1 cellular context compared by ENCODE assay signal in the genomic region with DNA sequence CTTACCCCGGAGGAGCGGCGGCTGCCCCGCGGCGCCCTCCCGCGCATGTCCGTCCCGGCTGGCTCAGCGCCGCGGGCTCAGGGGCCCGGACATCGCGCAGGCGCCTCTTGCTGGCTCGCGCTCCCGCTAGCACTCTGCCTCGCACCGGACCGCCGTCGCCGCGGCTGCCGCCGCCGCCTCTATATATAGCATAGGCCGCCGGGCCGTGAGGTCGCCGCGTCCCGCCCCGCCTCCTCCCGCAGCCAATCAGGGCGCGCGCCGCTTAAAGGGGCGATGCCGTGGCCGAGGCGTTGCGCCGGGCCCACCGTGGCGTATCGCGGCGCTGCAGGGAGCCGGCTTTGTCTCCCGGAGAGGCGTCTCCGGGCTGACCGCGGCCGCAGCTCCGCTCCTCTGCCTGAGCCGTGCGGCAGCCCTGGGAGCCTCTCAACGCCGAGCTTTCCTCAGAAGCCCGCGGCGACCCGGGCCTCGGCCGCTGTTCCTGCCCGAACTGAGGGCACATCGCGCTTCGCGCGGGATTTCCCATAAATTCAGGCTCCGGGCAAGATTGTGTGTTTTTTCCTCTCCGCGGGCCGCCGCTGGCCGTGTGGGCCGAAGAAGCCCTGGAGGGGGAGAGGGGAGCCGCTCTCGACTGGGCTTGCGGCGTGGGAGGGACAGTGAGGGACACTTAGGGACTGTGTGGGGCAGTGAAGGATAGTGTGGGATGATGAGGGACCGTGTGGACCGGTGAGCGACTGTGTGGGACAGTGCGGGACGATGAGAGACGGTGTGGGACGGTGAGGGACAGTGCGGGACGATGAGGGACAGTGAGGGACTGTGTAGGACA.
TF ChIP-seq lines count a peak whose summit lies in the region.

A gene with protein sequence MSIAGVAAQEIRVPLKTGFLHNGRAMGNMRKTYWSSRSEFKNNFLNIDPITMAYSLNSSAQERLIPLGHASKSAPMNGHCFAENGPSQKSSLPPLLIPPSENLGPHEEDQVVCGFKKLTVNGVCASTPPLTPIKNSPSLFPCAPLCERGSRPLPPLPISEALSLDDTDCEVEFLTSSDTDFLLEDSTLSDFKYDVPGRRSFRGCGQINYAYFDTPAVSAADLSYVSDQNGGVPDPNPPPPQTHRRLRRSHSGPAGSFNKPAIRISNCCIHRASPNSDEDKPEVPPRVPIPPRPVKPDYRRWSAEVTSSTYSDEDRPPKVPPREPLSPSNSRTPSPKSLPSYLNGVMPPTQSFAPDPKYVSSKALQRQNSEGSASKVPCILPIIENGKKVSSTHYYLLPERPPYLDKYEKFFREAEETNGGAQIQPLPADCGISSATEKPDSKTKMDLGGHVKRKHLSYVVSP (minus strand): TSS at position 157 of the 823 bp plus-strand sequence. CDS start 10,690 bp downstream, outside the sequence.

TF ChIP-seq in HepG2, 621 proteins besides CTCF, POLR2A, EP300 and RAD21 (continued from another document and continues in another):
- TF ChIP-seq, protein P1, sequence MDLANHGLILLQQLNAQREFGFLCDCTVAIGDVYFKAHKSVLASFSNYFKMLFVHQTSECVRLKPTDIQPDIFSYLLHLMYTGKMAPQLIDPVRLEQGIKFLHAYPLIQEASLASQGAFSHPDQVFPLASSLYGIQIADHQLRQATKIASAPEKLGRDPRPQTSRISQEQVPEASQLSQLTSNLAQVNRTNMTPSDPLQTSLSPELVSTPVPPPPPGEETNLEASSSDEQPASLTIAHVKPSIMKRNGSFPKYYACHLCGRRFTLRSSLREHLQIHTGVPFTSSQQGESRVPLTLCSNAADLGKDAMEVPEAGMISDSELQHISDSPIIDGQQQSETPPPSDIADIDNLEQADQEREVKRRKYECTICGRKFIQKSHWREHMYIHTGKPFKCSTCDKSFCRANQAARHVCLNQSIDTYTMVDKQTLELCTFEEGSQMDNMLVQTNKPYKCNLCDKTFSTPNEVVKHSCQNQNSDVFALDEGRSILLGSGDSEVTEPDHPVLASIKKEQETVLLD (CRISPR knock-in tag; IDR thresholded peaks at IDR 0.05; ENCODE audit: low read depth), result peak; percentile 73
- no peak for TF ChIP-seq HNRNPH1 (optimal IDR thresholded peaks at IDR 0.05; ENCODE audit: low read depth, low read length)
- peak; percentile 43; the same call in 1 of the 2 replicates for TF ChIP-seq ZNF562 (CRISPR knock-in tag; IDR thresholded peaks at IDR 0.05; ENCODE audit: borderline replicate concordance)
- peak; percentile 7; the same call in 1 of the 2 replicates for TF ChIP-seq FOSL2 (CRISPR knock-in tag; IDR thresholded peaks at IDR 0.05)
- TF ChIP-seq, protein P2, sequence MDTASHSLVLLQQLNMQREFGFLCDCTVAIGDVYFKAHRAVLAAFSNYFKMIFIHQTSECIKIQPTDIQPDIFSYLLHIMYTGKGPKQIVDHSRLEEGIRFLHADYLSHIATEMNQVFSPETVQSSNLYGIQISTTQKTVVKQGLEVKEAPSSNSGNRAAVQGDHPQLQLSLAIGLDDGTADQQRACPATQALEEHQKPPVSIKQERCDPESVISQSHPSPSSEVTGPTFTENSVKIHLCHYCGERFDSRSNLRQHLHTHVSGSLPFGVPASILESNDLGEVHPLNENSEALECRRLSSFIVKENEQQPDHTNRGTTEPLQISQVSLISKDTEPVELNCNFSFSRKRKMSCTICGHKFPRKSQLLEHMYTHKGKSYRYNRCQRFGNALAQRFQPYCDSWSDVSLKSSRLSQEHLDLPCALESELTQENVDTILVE (CRISPR knock-in tag; IDR thresholded peaks at IDR 0.05), result no peak
- TF ChIP-seq, protein P3, sequence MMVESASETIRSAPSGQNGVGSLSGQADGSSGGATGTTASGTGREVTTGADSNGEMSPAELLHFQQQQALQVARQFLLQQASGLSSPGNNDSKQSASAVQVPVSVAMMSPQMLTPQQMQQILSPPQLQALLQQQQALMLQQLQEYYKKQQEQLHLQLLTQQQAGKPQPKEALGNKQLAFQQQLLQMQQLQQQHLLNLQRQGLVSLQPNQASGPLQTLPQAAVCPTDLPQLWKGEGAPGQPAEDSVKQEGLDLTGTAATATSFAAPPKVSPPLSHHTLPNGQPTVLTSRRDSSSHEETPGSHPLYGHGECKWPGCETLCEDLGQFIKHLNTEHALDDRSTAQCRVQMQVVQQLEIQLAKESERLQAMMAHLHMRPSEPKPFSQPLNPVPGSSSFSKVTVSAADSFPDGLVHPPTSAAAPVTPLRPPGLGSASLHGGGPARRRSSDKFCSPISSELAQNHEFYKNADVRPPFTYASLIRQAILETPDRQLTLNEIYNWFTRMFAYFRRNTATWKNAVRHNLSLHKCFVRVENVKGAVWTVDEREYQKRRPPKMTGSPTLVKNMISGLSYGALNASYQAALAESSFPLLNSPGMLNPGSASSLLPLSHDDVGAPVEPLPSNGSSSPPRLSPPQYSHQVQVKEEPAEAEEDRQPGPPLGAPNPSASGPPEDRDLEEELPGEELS (CRISPR knock-in tag; IDR thresholded peaks at IDR 0.05), result peak; percentile 42; the same call in 1 of the 2 replicates
- peak; percentile 65 for TF ChIP-seq NR2C2 (CRISPR knock-in tag; IDR thresholded peaks at IDR 0.05; ENCODE audit: borderline replicate concordance)
- TF ChIP-seq ZFX (CRISPR knock-in tag; IDR thresholded peaks at IDR 0.05; ENCODE audit: low read depth), result peak; percentile 90
- TF ChIP-seq, protein P4, sequence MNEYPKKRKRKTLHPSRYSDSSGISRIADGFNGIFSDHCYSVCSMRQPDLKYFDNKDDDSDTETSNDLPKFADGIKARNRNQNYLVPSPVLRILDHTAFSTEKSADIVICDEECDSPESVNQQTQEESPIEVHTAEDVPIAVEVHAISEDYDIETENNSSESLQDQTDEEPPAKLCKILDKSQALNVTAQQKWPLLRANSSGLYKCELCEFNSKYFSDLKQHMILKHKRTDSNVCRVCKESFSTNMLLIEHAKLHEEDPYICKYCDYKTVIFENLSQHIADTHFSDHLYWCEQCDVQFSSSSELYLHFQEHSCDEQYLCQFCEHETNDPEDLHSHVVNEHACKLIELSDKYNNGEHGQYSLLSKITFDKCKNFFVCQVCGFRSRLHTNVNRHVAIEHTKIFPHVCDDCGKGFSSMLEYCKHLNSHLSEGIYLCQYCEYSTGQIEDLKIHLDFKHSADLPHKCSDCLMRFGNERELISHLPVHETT (CRISPR knock-in tag; conservative IDR thresholded peaks at IDR 0.05), result no peak; the same call in 1 of the 2 replicates
- no peak for TF ChIP-seq ZNF326 (CRISPR knock-in tag; IDR thresholded peaks at IDR 0.05; ENCODE audit: borderline replicate concordance)
- TF ChIP-seq, protein P5, sequence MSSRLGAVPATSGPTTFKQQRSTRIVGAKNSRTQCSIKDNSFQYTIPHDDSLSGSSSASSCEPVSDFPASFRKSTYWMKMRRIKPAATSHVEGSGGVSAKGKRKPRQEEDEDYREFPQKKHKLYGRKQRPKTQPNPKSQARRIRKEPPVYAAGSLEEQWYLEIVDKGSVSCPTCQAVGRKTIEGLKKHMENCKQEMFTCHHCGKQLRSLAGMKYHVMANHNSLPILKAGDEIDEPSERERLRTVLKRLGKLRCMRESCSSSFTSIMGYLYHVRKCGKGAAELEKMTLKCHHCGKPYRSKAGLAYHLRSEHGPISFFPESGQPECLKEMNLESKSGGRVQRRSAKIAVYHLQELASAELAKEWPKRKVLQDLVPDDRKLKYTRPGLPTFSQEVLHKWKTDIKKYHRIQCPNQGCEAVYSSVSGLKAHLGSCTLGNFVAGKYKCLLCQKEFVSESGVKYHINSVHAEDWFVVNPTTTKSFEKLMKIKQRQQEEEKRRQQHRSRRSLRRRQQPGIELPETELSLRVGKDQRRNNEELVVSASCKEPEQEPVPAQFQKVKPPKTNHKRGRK (CRISPR knock-in tag; IDR thresholded peaks at IDR 0.05), result no peak
- TF ChIP-seq ZNF670 (CRISPR knock-in tag; IDR thresholded peaks at IDR 0.05; ENCODE audit: borderline replicate concordance), result peak; percentile 96; the same call in 1 of the 2 replicates
- TF ChIP-seq, protein P6, sequence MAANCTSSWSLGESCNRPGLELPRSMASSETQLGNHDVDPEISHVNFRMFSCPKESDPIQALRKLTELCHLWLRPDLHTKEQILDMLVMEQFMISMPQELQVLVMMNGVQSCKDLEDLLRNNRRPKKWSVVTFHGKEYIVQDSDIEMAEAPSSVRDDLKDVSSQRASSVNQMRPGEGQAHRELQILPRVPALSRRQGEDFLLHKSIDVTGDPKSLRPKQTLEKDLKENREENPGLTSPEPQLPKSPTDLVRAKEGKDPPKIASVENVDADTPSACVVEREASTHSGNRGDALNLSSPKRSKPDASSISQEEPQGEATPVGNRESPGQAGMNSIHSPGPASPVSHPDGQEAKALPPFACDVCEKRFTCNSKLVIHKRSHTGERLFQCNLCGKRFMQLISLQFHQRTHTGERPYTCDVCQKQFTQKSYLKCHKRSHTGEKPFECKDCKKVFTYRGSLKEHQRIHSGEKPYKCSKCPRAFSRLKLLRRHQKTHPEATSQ (CRISPR knock-in tag; IDR thresholded peaks at IDR 0.05; ENCODE audit: borderline replicate concordance), result peak; percentile 77; the same call in 1 of the 2 replicates
- TF ChIP-seq ZNF83 (CRISPR knock-in tag; IDR thresholded peaks at IDR 0.05; ENCODE audit: borderline replicate concordance), result peak; percentile 38; the same call in 1 of the 2 replicates
- TF ChIP-seq, protein P7, sequence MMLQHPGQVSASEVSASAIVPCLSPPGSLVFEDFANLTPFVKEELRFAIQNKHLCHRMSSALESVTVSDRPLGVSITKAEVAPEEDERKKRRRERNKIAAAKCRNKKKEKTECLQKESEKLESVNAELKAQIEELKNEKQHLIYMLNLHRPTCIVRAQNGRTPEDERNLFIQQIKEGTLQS (CRISPR knock-in tag; IDR thresholded peaks at IDR 0.05), result 0 out of 2 replicates have a peak, but pooled peaks have one; percentile 42
- TF ChIP-seq, protein P8, sequence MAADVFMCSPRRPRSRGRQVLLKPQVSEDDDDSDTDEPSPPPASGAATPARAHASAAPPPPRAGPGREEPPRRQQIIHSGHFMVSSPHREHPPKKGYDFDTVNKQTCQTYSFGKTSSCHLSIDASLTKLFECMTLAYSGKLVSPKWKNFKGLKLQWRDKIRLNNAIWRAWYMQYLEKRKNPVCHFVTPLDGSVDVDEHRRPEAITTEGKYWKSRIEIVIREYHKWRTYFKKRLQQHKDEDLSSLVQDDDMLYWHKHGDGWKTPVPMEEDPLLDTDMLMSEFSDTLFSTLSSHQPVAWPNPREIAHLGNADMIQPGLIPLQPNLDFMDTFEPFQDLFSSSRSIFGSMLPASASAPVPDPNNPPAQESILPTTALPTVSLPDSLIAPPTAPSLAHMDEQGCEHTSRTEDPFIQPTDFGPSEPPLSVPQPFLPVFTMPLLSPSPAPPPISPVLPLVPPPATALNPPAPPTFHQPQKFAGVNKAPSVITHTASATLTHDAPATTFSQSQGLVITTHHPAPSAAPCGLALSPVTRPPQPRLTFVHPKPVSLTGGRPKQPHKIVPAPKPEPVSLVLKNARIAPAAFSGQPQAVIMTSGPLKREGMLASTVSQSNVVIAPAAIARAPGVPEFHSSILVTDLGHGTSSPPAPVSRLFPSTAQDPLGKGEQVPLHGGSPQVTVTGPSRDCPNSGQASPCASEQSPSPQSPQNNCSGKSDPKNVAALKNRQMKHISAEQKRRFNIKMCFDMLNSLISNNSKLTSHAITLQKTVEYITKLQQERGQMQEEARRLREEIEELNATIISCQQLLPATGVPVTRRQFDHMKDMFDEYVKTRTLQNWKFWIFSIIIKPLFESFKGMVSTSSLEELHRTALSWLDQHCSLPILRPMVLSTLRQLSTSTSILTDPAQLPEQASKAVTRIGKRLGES (CRISPR knock-in tag; IDR thresholded peaks at IDR 0.05; ENCODE audit: borderline replicate concordance), result no peak
- peak; percentile 94 for TF ChIP-seq CCAR2 (optimal IDR thresholded peaks at IDR 0.05; ENCODE audit: low read depth, low read length)
- TF ChIP-seq SNAPC2 (CRISPR knock-in tag; IDR thresholded peaks at IDR 0.05), result 0 out of 2 replicates have a peak, but pooled peaks have one; percentile 41
- TF ChIP-seq ZNF660 (CRISPR knock-in tag; IDR thresholded peaks at IDR 0.05; ENCODE audit: borderline replicate concordance, low read depth), result no peak
- no peak; the same call in 1 of the 2 replicates for TF ChIP-seq HOXA3 (CRISPR knock-in tag; IDR thresholded peaks at IDR 0.05)
- no peak for TF ChIP-seq CHD4 (IDR thresholded peaks at IDR 0.05; ENCODE audit: borderline replicate concordance, low read length)
- TF ChIP-seq ZNF263 (CRISPR knock-in tag; IDR thresholded peaks at IDR 0.05), result peak; percentile 11; the same call in 1 of the 2 replicates
- TF ChIP-seq ZSCAN22 (CRISPR knock-in tag; IDR thresholded peaks at IDR 0.05), result peak; percentile 60; the same call in 1 of the 2 replicates
- no peak for TF ChIP-seq AGO1 (IDR thresholded peaks at IDR 0.05; ENCODE audit: low read depth, low read length, poor library complexity, severe bottlenecking)
- peak; percentile 83; the same call in 1 of the 2 replicates for TF ChIP-seq CBFB (CRISPR knock-in tag; IDR thresholded peaks at IDR 0.05)
- TF ChIP-seq ZNF530 (CRISPR knock-in tag; IDR thresholded peaks at IDR 0.05; ENCODE audit: low read depth), result no peak
- TF ChIP-seq EED (CRISPR knock-in tag; IDR thresholded peaks at IDR 0.05), result peak; percentile 84; the same call in 1 of the 2 replicates
- TF ChIP-seq TP53 (CRISPR knock-in tag; conservative IDR thresholded peaks at IDR 0.05), result no peak
- TF ChIP-seq, protein P9, sequence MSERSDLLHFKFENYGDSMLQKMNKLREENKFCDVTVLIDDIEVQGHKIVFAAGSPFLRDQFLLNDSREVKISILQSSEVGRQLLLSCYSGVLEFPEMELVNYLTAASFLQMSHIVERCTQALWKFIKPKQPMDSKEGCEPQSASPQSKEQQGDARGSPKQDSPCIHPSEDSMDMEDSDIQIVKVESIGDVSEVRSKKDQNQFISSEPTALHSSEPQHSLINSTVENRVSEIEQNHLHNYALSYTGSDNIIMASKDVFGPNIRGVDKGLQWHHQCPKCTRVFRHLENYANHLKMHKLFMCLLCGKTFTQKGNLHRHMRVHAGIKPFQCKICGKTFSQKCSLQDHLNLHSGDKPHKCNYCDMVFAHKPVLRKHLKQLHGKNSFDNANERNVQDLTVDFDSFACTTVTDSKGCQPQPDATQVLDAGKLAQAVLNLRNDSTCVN (CRISPR knock-in tag; IDR thresholded peaks at IDR 0.05; ENCODE audit: borderline replicate concordance), result no peak
- TF ChIP-seq, protein P10, sequence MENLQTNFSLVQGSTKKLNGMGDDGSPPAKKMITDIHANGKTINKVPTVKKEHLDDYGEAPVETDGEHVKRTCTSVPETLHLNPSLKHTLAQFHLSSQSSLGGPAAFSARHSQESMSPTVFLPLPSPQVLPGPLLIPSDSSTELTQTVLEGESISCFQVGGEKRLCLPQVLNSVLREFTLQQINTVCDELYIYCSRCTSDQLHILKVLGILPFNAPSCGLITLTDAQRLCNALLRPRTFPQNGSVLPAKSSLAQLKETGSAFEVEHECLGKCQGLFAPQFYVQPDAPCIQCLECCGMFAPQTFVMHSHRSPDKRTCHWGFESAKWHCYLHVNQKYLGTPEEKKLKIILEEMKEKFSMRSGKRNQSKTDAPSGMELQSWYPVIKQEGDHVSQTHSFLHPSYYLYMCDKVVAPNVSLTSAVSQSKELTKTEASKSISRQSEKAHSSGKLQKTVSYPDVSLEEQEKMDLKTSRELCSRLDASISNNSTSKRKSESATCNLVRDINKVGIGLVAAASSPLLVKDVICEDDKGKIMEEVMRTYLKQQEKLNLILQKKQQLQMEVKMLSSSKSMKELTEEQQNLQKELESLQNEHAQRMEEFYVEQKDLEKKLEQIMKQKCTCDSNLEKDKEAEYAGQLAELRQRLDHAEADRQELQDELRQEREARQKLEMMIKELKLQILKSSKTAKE (CRISPR knock-in tag; IDR thresholded peaks at IDR 0.05; ENCODE audit: borderline replicate concordance), result peak; percentile 76
- peak; percentile 60 for TF ChIP-seq MED13 (CRISPR knock-in tag; IDR thresholded peaks at IDR 0.05)
